Comparison of ENCODE assay signal across 7 cellular contexts in the genomic region with DNA sequence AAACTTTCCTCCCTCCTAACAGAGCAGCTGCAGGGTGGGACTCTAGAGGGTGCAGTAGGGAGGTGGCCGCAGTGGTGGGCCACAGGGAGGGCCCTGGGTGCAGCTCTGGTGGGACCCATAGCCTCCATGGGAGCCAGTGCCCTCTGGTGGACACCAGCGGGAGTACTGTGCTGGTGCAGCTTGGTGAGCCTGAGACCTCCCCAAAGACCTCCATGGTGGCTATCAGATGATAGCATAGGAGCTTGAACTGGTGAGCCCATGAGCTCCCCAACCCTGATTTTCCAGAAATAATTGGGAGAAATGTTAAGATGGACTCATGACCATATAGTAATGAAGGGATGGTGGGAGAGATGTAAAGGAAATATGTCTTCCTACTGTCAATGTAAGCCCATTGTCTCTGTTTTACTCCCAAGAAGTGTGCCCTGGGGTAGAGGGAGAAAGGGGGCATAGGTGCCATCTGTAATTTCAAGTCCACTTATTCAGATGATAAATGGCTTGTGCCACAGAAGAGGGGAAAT.
DNase-seq lines count a peak whose midpoint lies in the region; ATAC-seq and TF ChIP-seq lines count a peak whose summit lies in the region.

No MANE protein-coding gene starts in this region.

- TF ChIP-seq RAD21 in liver (IDR thresholded peaks at IDR 0.05) = peak; percentile 37 to 70

- no peak overlapping the region for H3K27ac ChIP-seq in liver (ENCODE audit: low read depth in 1 of 2, low read length in 2 of 2)

- TF ChIP-seq CTCF in GM12864 (IDR thresholded peaks at IDR 0.05; ENCODE audit: low read depth, low read length, missing control alignments) = peak; percentile 90
- TF ChIP-seq CTCF in liver (IDR thresholded peaks at IDR 0.05; ENCODE audit: low read depth, low read length, missing input control) = peak; percentile 46

- WGBS in liver = 42% methylated on average over 2 of the region's 2 CpGs

- H3K36me3 ChIP-seq in liver (ENCODE audit: control insufficient read depth in 4 of 4, insufficient read depth in 3 of 4, low read depth in 1 of 4, low read length in 3 of 4) = no peaks in the 10 kb centered on the region

- peak; percentile 67 for ATAC-seq in GM21528 (IDR thresholded peaks at IDR 0.05; ENCODE audit: low FRiP score, unreplicated experiment)
- ATAC-seq in GM19324 (IDR thresholded peaks at IDR 0.05; ENCODE audit: low FRiP score, unreplicated experiment) = no peak

- in situ Hi-C loops in KBM-7 (cut with MboI; ENCODE audit: low pct_unique_long_range_greater_than_20kb, low sequenced_read_pairs) = no loop called here

- no peak overlapping the region for H3K9ac ChIP-seq in liver (ENCODE audit: low read depth in 1 of 2, low read length in 2 of 2)

- H3K9me3 ChIP-seq in liver (ENCODE audit: control insufficient read depth in 4 of 4, low read length in 3 of 4) = no peaks in the 10 kb centered on the region

- DNase-seq in GM12864 (ENCODE audit: low read depth) (peak; percentile 5), KBM-7 (peak; percentile 46), SIG-M5 (lab: John Stamatoyannopoulos, UW) (no peak)
- DNase-seq in activated T-cell treated with anti-CD3 and anti-CD28 coated beads, Interleukin-2, amount 50 U/mL, for 48 hours = peak; percentile 60 to 62

- peaks cover 0 to 3% (median 0%) of the 10 kb centered on the region in 4 donors for H3K27me3 ChIP-seq in liver (ENCODE audit: control insufficient read depth in 4 of 4, insufficient read depth in 4 of 4, low read length in 3 of 4)

- no peak overlapping the region for H3K4me3 ChIP-seq in GM12864 (ENCODE audit: low read depth, low read length)
- no peak overlapping the region for H3K4me3 ChIP-seq in liver (ENCODE audit: low read depth in 1 of 3, low read length in 3 of 3)

- no peaks in the 10 kb centered on the region for H3K4me1 ChIP-seq in liver (ENCODE audit: control insufficient read depth in 4 of 4, insufficient read depth in 4 of 4, low read length in 3 of 4)

TF ChIP-seq in liver, 16 proteins besides CTCF, POLR2A, EP300 and RAD21:
- no peak for TF ChIP-seq ATF3 (IDR thresholded peaks at IDR 0.05)
- no peak for TF ChIP-seq HNF4A (conservative IDR thresholded peaks at IDR 0.05)
TF ChIP-seq in liver: peak in this region for 0.
